32 cellular contexts compared by ENCODE assay signal in genomic region chr11:44034639-44035038, GRCh38. TPM values are rescaled to one million over a fixed set of nuclear protein-coding genes. Genes with fewer than 3 reads are reported as not detected.
"Had no signal": no experiment of that assay in that cellular context is flagged by ENCODE, and none has a peak within 500 bp of the region (broad histone marks: within the 10 kb centered on the region; RNA-seq: fewer than 3 reads in every experiment).

No MANE protein-coding gene starts in this region.

- DNase-seq: activated CD4-positive, alpha-beta memory T cell treated with anti-CD3 and anti-CD28 coated beads for 36 hours; activated CD4-positive, alpha-beta T cell treated with anti-CD3 and anti-CD28 coated beads, Interleukin-2, amount 10 ng/mL, durations not matched to agents 7 days and 5 days; activated CD8-positive, alpha-beta memory T cell treated with anti-CD3 and anti-CD28 coated beads, Interleukin-2, amount 50 U/mL, for 4 hours; activated effector memory CD4-positive, alpha-beta T cell treated with Interleukin-2 at 50 U/mL for 16 hours; activated naive CD8-positive, alpha-beta T cell treated with anti-CD3 and anti-CD28 coated beads, Interleukin-2, amount 10 ng/mL, durations not matched to agents 7 days and 5 days; activated T-cell treated with anti-CD3 and anti-CD28 coated beads for 4 hours; activated T-cell treated with anti-CD3 and anti-CD28 coated beads, Interleukin-2, amount 50 U/mL, for 4 hours; amygdala; body of pancreas; Karpas-422; KBM-7; NCI-H1105; NCI-H1436; NCI-H1694 treated with DMSO at 0.1 percent for 48 hours; NCI-H2029; NCI-H345; NCI-H524 treated with DMSO at 0.1 percent for 48 hours; NK-92 treated with Interleukin-12 subunit alpha and Interleukin-12 subunit beta, amount 100 ng/mL, for 24 hours; PC-9; Right ventricle myocardium superior; SK-N-SH had no signal

- H3K27me3 Mint-ChIP-seq: activated naive CD8-positive, alpha-beta T cell treated with anti-CD3 and anti-CD28 coated beads, Interleukin-2, amount 10 ng/mL, durations not matched to agents 7 days and 5 days had no signal

- H3K36me3 Mint-ChIP-seq: activated CD4-positive, alpha-beta memory T cell treated with anti-CD3 and anti-CD28 coated beads for 36 hours; activated naive CD4-positive, alpha-beta T cell treated with anti-CD3 and anti-CD28 coated beads, Interleukin-2, amount 50 U/mL, for 24 hours; activated naive CD8-positive, alpha-beta T cell treated with anti-CD3 and anti-CD28 coated beads, Interleukin-2, amount 10 ng/mL, durations not matched to agents 7 days and 5 days had no signal

- ATAC-seq: activated T-cell treated with anti-CD3 and anti-CD28 coated beads, Interleukin-2, amount 50 U/mL, for 4 hours; body of pancreas had no signal

- H3K4me3 Mint-ChIP-seq: activated CD4-positive, alpha-beta memory T cell treated with anti-CD3 and anti-CD28 coated beads for 36 hours; activated CD4-positive, alpha-beta T cell treated with anti-CD3 and anti-CD28 coated beads, Interleukin-2, amount 10 ng/mL, durations not matched to agents 7 days and 5 days; activated naive CD4-positive, alpha-beta T cell treated with anti-CD3 and anti-CD28 coated beads, Interleukin-2, amount 50 U/mL, for 24 hours; activated naive CD8-positive, alpha-beta T cell treated with anti-CD3 and anti-CD28 coated beads, Interleukin-2, amount 10 ng/mL, durations not matched to agents 7 days and 5 days; activated T-cell treated with anti-CD3 and anti-CD28 coated beads, Interleukin-2, amount 50 U/mL, for 4 hours; activated T-helper 1 cell treated with anti-CD3 and anti-CD28 coated beads, Interleukin-12 subunit alpha, Interleukin-12 subunit beta, Interleukin-2, Interleukin-4 antibody, amounts not matched to agents 30 ng/mL and 10 ng/mL and 1 ng/mL, durations not matched to agents 14 hours and 24 hours and 36 hours; T-helper 1 cell treated with Interleukin-12 subunit alpha and Interleukin-12 subunit beta and Interleukin-4 antibody, amounts not matched to agents 30 μg/mL and 1 μg/mL, for 36 hours; T-helper 2 cell treated with Interferon-gamma antibody and Interleukin-4, amounts not matched to agents 5 μg/mL and 100 μg/mL, for 36 hours had no signal

- H3K9ac ChIP-seq: SK-N-SH had no signal

- H2AFZ ChIP-seq: PC-9 had no signal

- H3K4me3 ChIP-seq: body of pancreas, breast epithelium, PC-9, SJSA1 had no signal

- H3K27ac ChIP-seq: body of pancreas, breast epithelium, PC-9, SJSA1 had no signal

- H3K9me3 Mint-ChIP-seq: activated CD4-positive, alpha-beta memory T cell treated with anti-CD3 and anti-CD28 coated beads for 36 hours; activated CD4-positive, alpha-beta T cell treated with anti-CD3 and anti-CD28 coated beads, Interleukin-2, amount 10 ng/mL, durations not matched to agents 7 days and 5 days; activated naive CD4-positive, alpha-beta T cell treated with anti-CD3 and anti-CD28 coated beads, Interleukin-2, amount 50 U/mL, for 24 hours; activated naive CD8-positive, alpha-beta T cell treated with anti-CD3 and anti-CD28 coated beads, Interleukin-2, amount 10 ng/mL, durations not matched to agents 7 days and 5 days; activated T-cell treated with anti-CD3 and anti-CD28 coated beads, Interleukin-2, amount 50 U/mL, for 4 hours; activated T-helper 1 cell treated with anti-CD3 and anti-CD28 coated beads, Interleukin-12 subunit alpha, Interleukin-12 subunit beta, Interleukin-2, Interleukin-4 antibody, amounts not matched to agents 30 ng/mL and 10 ng/mL and 1 ng/mL, durations not matched to agents 14 hours and 24 hours and 36 hours; T-helper 1 cell treated with Interleukin-12 subunit alpha and Interleukin-12 subunit beta and Interleukin-4 antibody, amounts not matched to agents 30 μg/mL and 1 μg/mL, for 36 hours; T-helper 2 cell treated with Interferon-gamma antibody and Interleukin-4, amounts not matched to agents 5 μg/mL and 100 μg/mL, for 36 hours had no signal

- H3K36me3 ChIP-seq: breast epithelium, SJSA1 had no signal

- H3K9me3 ChIP-seq: body of pancreas, breast epithelium, SJSA1, SK-N-SH had no signal

- H3K4me1 Mint-ChIP-seq: activated CD4-positive, alpha-beta T cell treated with anti-CD3 and anti-CD28 coated beads, Interleukin-2, amount 10 ng/mL, durations not matched to agents 7 days and 5 days; activated naive CD4-positive, alpha-beta T cell treated with anti-CD3 and anti-CD28 coated beads, Interleukin-2, amount 50 U/mL, for 24 hours; activated naive CD8-positive, alpha-beta T cell treated with anti-CD3 and anti-CD28 coated beads, Interleukin-2, amount 10 ng/mL, durations not matched to agents 7 days and 5 days had no signal

- H3K4me1 ChIP-seq: breast epithelium had no signal

- H3K27ac Mint-ChIP-seq: activated CD4-positive, alpha-beta memory T cell treated with anti-CD3 and anti-CD28 coated beads for 36 hours; activated CD4-positive, alpha-beta T cell treated with anti-CD3 and anti-CD28 coated beads, Interleukin-2, amount 10 ng/mL, durations not matched to agents 7 days and 5 days; activated naive CD4-positive, alpha-beta T cell treated with anti-CD3 and anti-CD28 coated beads, Interleukin-2, amount 50 U/mL, for 24 hours; activated naive CD8-positive, alpha-beta T cell treated with anti-CD3 and anti-CD28 coated beads, Interleukin-2, amount 10 ng/mL, durations not matched to agents 7 days and 5 days; activated T-helper 1 cell treated with anti-CD3 and anti-CD28 coated beads, Interleukin-12 subunit alpha, Interleukin-12 subunit beta, Interleukin-2, Interleukin-4 antibody, amounts not matched to agents 30 ng/mL and 10 ng/mL and 1 ng/mL, durations not matched to agents 14 hours and 24 hours and 36 hours; T-helper 1 cell treated with Interleukin-12 subunit alpha and Interleukin-12 subunit beta and Interleukin-4 antibody, amounts not matched to agents 30 μg/mL and 1 μg/mL, for 36 hours; T-helper 2 cell treated with Interferon-gamma antibody and Interleukin-4, amounts not matched to agents 5 μg/mL and 100 μg/mL, for 36 hours had no signal

- H3K27me3 ChIP-seq: body of pancreas, breast epithelium, SJSA1 had no signal

- H3K4me2 ChIP-seq: PC-9, SK-N-SH had no signal

RNA-seq across cellular contexts. Expression of gene ACCSL, which starts 13.1 kb away (rescaled TPM):
- total RNA-seq: activated CD4-positive, alpha-beta memory T cell treated with anti-CD3 and anti-CD28 coated beads for 36 hours; activated CD4-positive, alpha-beta T cell treated with anti-CD3 and anti-CD28 coated beads, Interleukin-2, amount 10 ng/mL, durations not matched to agents 7 days and 5 days; activated naive CD8-positive, alpha-beta T cell treated with anti-CD3 and anti-CD28 coated beads, Interleukin-2, amount 10 ng/mL, durations not matched to agents 7 days and 5 days; activated T-cell treated with anti-CD3 and anti-CD28 coated beads, Interleukin-2, amount 50 U/mL, for 4 hours; activated T-helper 1 cell treated with anti-CD3 and anti-CD28 coated beads, Interleukin-12 subunit alpha, Interleukin-12 subunit beta, Interleukin-2, Interleukin-4 antibody, amounts not matched to agents 30 ng/mL and 10 ng/mL and 1 ng/mL, durations not matched to agents 14 hours and 24 hours and 36 hours; astrocyte; body of pancreas; breast epithelium; cardiac septum; MCF 10A; NCI-H460; OCI-LY7; PC-9; Right ventricle myocardium superior had no signal

RNA-seq across cellular contexts. Expression of gene ACCS, which starts 31.4 kb away (rescaled TPM):
- total RNA-seq: OCI-LY7 had no signal
